Comparison of ENCODE assay signal across 9 cellular contexts in the genomic region with DNA sequence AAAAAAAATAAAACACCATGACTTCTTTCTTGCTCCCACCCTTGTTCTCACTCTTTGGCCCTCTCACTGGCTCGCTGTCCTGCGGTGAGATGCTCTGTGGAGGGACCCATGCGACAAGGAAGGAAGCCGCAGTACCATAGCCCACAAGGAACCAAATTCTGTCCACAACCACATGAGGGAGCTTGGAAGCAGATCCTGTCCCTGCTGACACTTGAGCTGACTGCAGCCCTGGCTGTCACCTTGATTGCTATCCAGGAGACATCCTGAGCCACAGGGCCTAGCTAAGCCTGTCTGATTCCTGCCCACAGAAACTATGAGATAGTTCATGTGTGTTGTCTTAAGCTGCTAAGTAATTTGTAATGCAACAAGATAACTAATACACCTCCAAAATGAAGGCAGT. TPM values are rescaled to one million over a fixed set of nuclear protein-coding genes. Genes with fewer than 3 reads are reported as not detected.
DNase-seq lines count a peak whose midpoint lies in the region; ATAC-seq, FAIRE-seq and TF ChIP-seq lines count a peak whose summit lies in the region.
"Had no signal": no experiment of that assay in that cellular context is flagged by ENCODE, and none has a peak within 500 bp of the region (broad histone marks: within the 10 kb centered on the region; RNA-seq: fewer than 3 reads in every experiment).

No MANE protein-coding gene starts in this region.

- H3K4me1 ChIP-seq in endothelial cell of umbilical vein (ENCODE audit: control insufficient read depth, extremely low read depth, insufficient read depth, low read length) = peaks cover 28% of the 10 kb centered on the region

- peak; percentile 24 for TF ChIP-seq RAD21 in neural cell (conservative IDR thresholded peaks at IDR 0.05)

- H3K36me3 Mint-ChIP-seq in activated T-cell treated with anti-CD3 and anti-CD28 coated beads, Interleukin-2, amount 50 U/mL, for 72 hours (ENCODE audit: insufficient read depth in 2 of 2) = peaks cover 0 to 1% of the 10 kb centered on the region in 2 donors
- H3K36me3 Mint-ChIP-seq: activated naive CD8-positive, alpha-beta T cell had no signal

- no peak overlapping the region for H3K27ac Mint-ChIP-seq in activated T-cell treated with anti-CD3 and anti-CD28 coated beads, Interleukin-2, amount 50 U/mL, for 72 hours
- H3K27ac Mint-ChIP-seq: activated naive CD8-positive, alpha-beta T cell had no signal

- H4K20me1 ChIP-seq in endothelial cell of umbilical vein (replicated peaks; ENCODE audit: control insufficient read depth, extremely low read depth, insufficient read depth, low read length) = no peaks in the 10 kb centered on the region
- no peaks in the 10 kb centered on the region for H4K20me1 ChIP-seq in neural cell (ENCODE audit: insufficient read depth)

- H3K9ac ChIP-seq in endothelial cell of umbilical vein (replicated peaks; ENCODE audit: extremely low read depth, insufficient read depth, low read length) (no peak overlapping the region), neural cell (ENCODE audit: low read length) (no peak overlapping the region)

- H3F3A ChIP-seq in neural cell (ENCODE audit: insufficient read depth, low read length, poor library complexity, severe bottlenecking) = no peaks in the 10 kb centered on the region

- peaks cover 38% of the 10 kb centered on the region for H3K4me1 Mint-ChIP-seq in activated T-cell treated with anti-CD3 and anti-CD28 coated beads, Interleukin-2, amount 50 U/mL, for 72 hours (ENCODE audit: low read depth)

- TF ChIP-seq EP300 in neural cell (conservative IDR thresholded peaks at IDR 0.05; ENCODE audit: poor library complexity, severe bottlenecking) = no peak

- FAIRE-seq in endothelial cell of umbilical vein (lab: Jason Lieb, UNC) = peak; percentile 71

- in situ Hi-C loops in GM13976 (cut with MboI; ENCODE audit: low sequenced_read_pairs, unreplicated experiment) = no loop called here

- H3K9me1 ChIP-seq in endothelial cell of umbilical vein (replicated peaks; ENCODE audit: control insufficient read depth, extremely low read depth, insufficient read depth, low read length) = no peaks in the 10 kb centered on the region

- H3K79me2 ChIP-seq in endothelial cell of umbilical vein (ENCODE audit: control insufficient read depth, insufficient read depth, low read length) (peaks cover 2% of the 10 kb centered on the region), neural cell (replicated peaks; ENCODE audit: insufficient read depth, low read length) (no peaks in the 10 kb centered on the region)

- peak; percentile 18 for DNase-seq in stimulated activated CD4-positive, alpha-beta T cell treated with anti-CD3 and anti-CD28 coated beads, Interleukin-4, amount 100 ng/mL, for 24 hours
- DNase-seq in stimulated activated CD4-positive, alpha-beta T cell treated with anti-CD3 and anti-CD28 coated beads, Interleukin-4, amount 100 ng/mL, for 1 hour = no peak
- DNase-seq in NCI-H2227 treated with DMSO at 0.1 percent for 48 hours (lab: John Stamatoyannopoulos, UW) (peak; percentile 9), endothelial cell of umbilical vein (ENCODE audit: low read depth, low spot score) (peak; percentile 51), GM13976 (ENCODE audit: low spot score) (no peak)
- no peak for DNase-seq in activated T-cell treated with anti-CD3 and anti-CD28 coated beads, Interleukin-2, amount 50 U/mL, for 72 hours

- peaks cover 14% of the 10 kb centered on the region for H3K27me3 Mint-ChIP-seq in activated T-cell treated with anti-CD3 and anti-CD28 coated beads, Interleukin-2, amount 50 U/mL, for 72 hours (ENCODE audit: low read depth)
- H3K27me3 Mint-ChIP-seq: activated naive CD8-positive, alpha-beta T cell had no signal

- ATAC-seq in HG03039 (IDR thresholded peaks at IDR 0.05; ENCODE audit: unreplicated experiment) = no peak
- ATAC-seq in activated T-cell treated with anti-CD3 and anti-CD28 coated beads, Interleukin-2, amount 50 U/mL, for 72 hours (replicated peaks in 1 of 2) = no peak

- POLR2A ChIA-PET in endothelial cell of umbilical vein (lab: Charles Lee) = no interaction called here

- H3K9me2 ChIP-seq in neural cell (ENCODE audit: insufficient read depth, low read length) = no peaks in the 10 kb centered on the region

- H3K9me3 Mint-ChIP-seq in activated T-cell treated with anti-CD3 and anti-CD28 coated beads, Interleukin-2, amount 50 U/mL, for 72 hours = peaks cover 0 to 2% of the 10 kb centered on the region in 2 donors

- no peaks in the 10 kb centered on the region for H3K36me3 ChIP-seq in endothelial cell of umbilical vein (ENCODE audit: control insufficient read depth in 2 of 2, extremely low read depth in 1 of 2, insufficient read depth in 2 of 2, low read length in 2 of 2)
- no peaks in the 10 kb centered on the region for H3K36me3 ChIP-seq in neural cell (ENCODE audit: insufficient read depth, low read length)

- H3K27ac ChIP-seq in endothelial cell of umbilical vein (ENCODE audit: insufficient read depth, low read depth, low read length) = no peak overlapping the region
- no peak overlapping the region for H3K27ac ChIP-seq in neural cell (ENCODE audit: low read length)

- TF ChIP-seq POLR2A in endothelial cell of umbilical vein (IDR thresholded peaks at IDR 0.05; ENCODE audit: low read depth, low read length) = no peak

- H3K9me3 ChIP-seq in endothelial cell of umbilical vein (replicated peaks; ENCODE audit: control insufficient read depth, insufficient read depth, low read length) = no peaks in the 10 kb centered on the region
- no peaks in the 10 kb centered on the region for H3K9me3 ChIP-seq in neural cell (ENCODE audit: low read length)

- dilution Hi-C loops in endothelial cell of umbilical vein (cut with MboI; ENCODE audit: extremely low pct_ligation_motif_present, low sequenced_read_pairs) = no loop called here

- H3K27me3 ChIP-seq in endothelial cell of umbilical vein (ENCODE audit: control insufficient read depth in 2 of 2, insufficient read depth in 2 of 2, low read length in 2 of 2) (no peaks in the 10 kb centered on the region), neural cell (ENCODE audit: insufficient read depth, low read depth, low read length) (peaks cover 20% of the 10 kb centered on the region)

- peak; percentile 31 to 53 for TF ChIP-seq CTCF in endothelial cell of umbilical vein (IDR thresholded peaks at IDR 0.05; ENCODE audit: extremely low read depth in 1 of 2, insufficient read depth in 1 of 2, low read depth in 1 of 2, low read length in 2 of 2)
- peak; percentile 28 for TF ChIP-seq CTCF in neural cell (IDR thresholded peaks at IDR 0.05; ENCODE audit: poor library complexity, severe bottlenecking)
- TF ChIP-seq CTCF in GM13976 (IDR thresholded peaks at IDR 0.05; ENCODE audit: borderline replicate concordance, control extremely low read depth, extremely low read depth, insufficient read depth, missing control alignments) = no peak

- CTCF ChIA-PET in endothelial cell of umbilical vein (lab: Charles Lee) = interaction anchor here (0.6 to 7.8 kb wide), 30 partner anchors 9 to 190 kb away, joined by 3 to 118 read pairs (median 5); partner anchors contain the start of genes MT1A, MT1E, MT1M and MT1X

- H3K4me3 ChIP-seq in endothelial cell of umbilical vein (replicated peaks in 1 of 3; ENCODE audit: insufficient read depth in 1 of 3, low read depth in 1 of 3, low read length in 3 of 3) (no peak overlapping the region), neural cell (ENCODE audit: low read length) (no peak overlapping the region)

- H3K4me2 ChIP-seq in endothelial cell of umbilical vein (ENCODE audit: insufficient read depth, low read length) = no peak overlapping the region
- H3K4me2 ChIP-seq in neural cell (ENCODE audit: low read length) = no peak overlapping the region

- H2AFZ ChIP-seq in endothelial cell of umbilical vein (ENCODE audit: low read depth, low read length) (no peak overlapping the region), neural cell (ENCODE audit: low read depth, low read length) (no peak overlapping the region)

- intact Hi-C loops in endothelial cell of umbilical vein (cut with micrococcal nuclease) = loop anchor here (1.0 kb wide), 1 partner anchor 99 kb away; no protein-coding TSS in a partner anchor

- no peak overlapping the region for H3K4me3 Mint-ChIP-seq in activated T-cell treated with anti-CD3 and anti-CD28 coated beads, Interleukin-2, amount 50 U/mL, for 72 hours
- H3K4me3 Mint-ChIP-seq: activated naive CD8-positive, alpha-beta T cell had no signal

- BruUV-seq in endothelial cell of umbilical vein (replicated peaks; lab: Mats Ljungman, UMichigan) = no TSS peak

RNA-seq across cellular contexts. Expression of gene MT2A, which starts 4.8 kb away (rescaled TPM):
- 1,337 and 1,517 TPM in 2 replicates for total RNA-seq in endothelial cell of umbilical vein
- polyA plus RNA-seq in endothelial cell of umbilical vein (260 and 276 TPM in 2 replicates), neural cell (not detected in 2 replicates)
- polyA plus RNA-seq in endothelial cell of umbilical vein (2011; cell fraction: cytosol; rRNA removed) = 433 and 536 TPM in 2 replicates
- 161 and 174 TPM in 2 replicates for polyA plus RNA-seq in endothelial cell of umbilical vein (2011; cell fraction: nucleus; rRNA removed)
- 4,187 and 5,829 TPM in 2 replicates for polyA plus RNA-seq in endothelial cell of umbilical vein (2012)
- polyA minus RNA-seq in endothelial cell of umbilical vein (94.1 and 153 TPM in 2 replicates), neural cell (not detected in 2 replicates)
- 123 TPM for polyA minus RNA-seq in endothelial cell of umbilical vein (2011; cell fraction: cytosol; rRNA and poly(A)+ RNA removed)
- polyA minus RNA-seq in endothelial cell of umbilical vein (2011; cell fraction: nucleus; rRNA and poly(A)+ RNA removed) = 54.8 and 79.2 TPM in 2 replicates
- 100 to 1,000 TPM; 391 to 529 TPM for total RNA-seq in activated T-cell treated with anti-CD3 and anti-CD28 coated beads, Interleukin-2, amount 50 U/mL, for 72 hours

RNA-seq across cellular contexts. Expression of gene MT3, which starts 14.3 kb away (rescaled TPM):
- not detected in 2 replicates for total RNA-seq in endothelial cell of umbilical vein
- polyA plus RNA-seq in endothelial cell of umbilical vein = 0.37 TPM in 1 of 2 replicates, not detected in the other
- polyA plus RNA-seq in endothelial cell of umbilical vein (2011; cell fraction: cytosol; rRNA removed) = 0.30 TPM in 1 of 2 replicates, not detected in the other
- not detected in 2 replicates for polyA plus RNA-seq in endothelial cell of umbilical vein (2011; cell fraction: nucleus; rRNA removed)
- 0.44 TPM in 1 of 2 replicates, not detected in the other for polyA plus RNA-seq in endothelial cell of umbilical vein (2012)
- not detected in 2 replicates for polyA minus RNA-seq in endothelial cell of umbilical vein
- not detected for polyA minus RNA-seq in endothelial cell of umbilical vein (2011; cell fraction: cytosol; rRNA and poly(A)+ RNA removed)
- polyA minus RNA-seq in endothelial cell of umbilical vein (2011; cell fraction: nucleus; rRNA and poly(A)+ RNA removed) = not detected in 2 replicates
- 1.9 and 8.2 TPM in 2 replicates for polyA plus RNA-seq in neural cell
- 1.2 TPM in 1 of 2 replicates, not detected in the other for polyA minus RNA-seq in neural cell
- 1 to 10 TPM; 3.9 to 6.8 TPM for total RNA-seq in activated T-cell treated with anti-CD3 and anti-CD28 coated beads, Interleukin-2, amount 50 U/mL, for 72 hours

RNA-seq across cellular contexts. Expression of gene MT1E, which starts 22.0 kb away (rescaled TPM):
- 201 and 346 TPM in 2 replicates for total RNA-seq in endothelial cell of umbilical vein
- polyA plus RNA-seq in endothelial cell of umbilical vein (186 and 208 TPM in 2 replicates), neural cell (not detected in 2 replicates)
- polyA plus RNA-seq in endothelial cell of umbilical vein (2011; cell fraction: cytosol; rRNA removed) = 545 and 811 TPM in 2 replicates
- 176 and 197 TPM in 2 replicates for polyA plus RNA-seq in endothelial cell of umbilical vein (2011; cell fraction: nucleus; rRNA removed)
- polyA plus RNA-seq in endothelial cell of umbilical vein (2012) = 497 and 663 TPM in 2 replicates
- polyA minus RNA-seq in endothelial cell of umbilical vein (45.8 and 61.2 TPM in 2 replicates), neural cell (not detected in 2 replicates)
- polyA minus RNA-seq in endothelial cell of umbilical vein (2011; cell fraction: cytosol; rRNA and poly(A)+ RNA removed) = 46.4 TPM
- 17.6 and 21.5 TPM in 2 replicates for polyA minus RNA-seq in endothelial cell of umbilical vein (2011; cell fraction: nucleus; rRNA and poly(A)+ RNA removed)
- total RNA-seq in activated T-cell treated with anti-CD3 and anti-CD28 coated beads, Interleukin-2, amount 50 U/mL, for 72 hours = 100 to 1,000 TPM in 1 of 2 donors, 10 to 100 TPM in 1; 94.7 to 204 TPM

RNA-seq across cellular contexts. Expression of gene MT1M, which starts 28.9 kb away (rescaled TPM):
- 1.8 and 4.6 TPM in 2 replicates for total RNA-seq in endothelial cell of umbilical vein
- polyA plus RNA-seq in endothelial cell of umbilical vein (4.1 and 4.3 TPM in 2 replicates), neural cell (not detected in 2 replicates)
- 5.6 and 6.0 TPM in 2 replicates for polyA plus RNA-seq in endothelial cell of umbilical vein (2011; cell fraction: cytosol; rRNA removed)
- 0.65 and 1.5 TPM in 2 replicates for polyA plus RNA-seq in endothelial cell of umbilical vein (2011; cell fraction: nucleus; rRNA removed)
- 2.2 and 3.2 TPM in 2 replicates for polyA plus RNA-seq in endothelial cell of umbilical vein (2012)
- polyA minus RNA-seq in endothelial cell of umbilical vein (1.4 and 1.7 TPM in 2 replicates), neural cell (not detected in 2 replicates)
- polyA minus RNA-seq in endothelial cell of umbilical vein (2011; cell fraction: cytosol; rRNA and poly(A)+ RNA removed) = not detected
- 0.58 TPM in 1 of 2 replicates, not detected in the other for polyA minus RNA-seq in endothelial cell of umbilical vein (2011; cell fraction: nucleus; rRNA and poly(A)+ RNA removed)
- under 1 TPM in 1 of 2 donors, not detected in 1; 0.91 TPM for total RNA-seq in activated T-cell treated with anti-CD3 and anti-CD28 coated beads, Interleukin-2, amount 50 U/mL, for 72 hours

RNA-seq across cellular contexts. Expression of gene MT1A, which starts 34.9 kb away (rescaled TPM):
- 5.4 and 8.4 TPM in 2 replicates for total RNA-seq in endothelial cell of umbilical vein
- polyA plus RNA-seq in endothelial cell of umbilical vein (2.3 and 6.5 TPM in 2 replicates), neural cell (not detected in 2 replicates)
- polyA plus RNA-seq in endothelial cell of umbilical vein (2011; cell fraction: cytosol; rRNA removed) = 8.9 and 15.6 TPM in 2 replicates
- polyA plus RNA-seq in endothelial cell of umbilical vein (2011; cell fraction: nucleus; rRNA removed) = 3.3 and 3.7 TPM in 2 replicates
- polyA plus RNA-seq in endothelial cell of umbilical vein (2012) = 22.0 and 29.7 TPM in 2 replicates
- polyA minus RNA-seq in endothelial cell of umbilical vein (3.8 TPM in 1 of 2 replicates, not detected in the other), neural cell (not detected in 2 replicates)
- polyA minus RNA-seq in endothelial cell of umbilical vein (2011; cell fraction: cytosol; rRNA and poly(A)+ RNA removed) = not detected
- not detected in 2 replicates for polyA minus RNA-seq in endothelial cell of umbilical vein (2011; cell fraction: nucleus; rRNA and poly(A)+ RNA removed)
- total RNA-seq in activated T-cell treated with anti-CD3 and anti-CD28 coated beads, Interleukin-2, amount 50 U/mL, for 72 hours = 1 to 10 TPM in 1 of 2 donors, under 1 TPM in 1; 0.74 to 1.5 TPM

Comparison
In these comparisons a context has a peak if more than half of its experiments do, and no peak if none do; other contexts are left out.
1. DNase-seq: peak in stimulated activated CD4-positive, alpha-beta T cell treated with anti-CD3 and anti-CD28 coated beads, Interleukin-4, amount 100 ng/mL, for 24 hours (single experiment), NCI-H2227 treated with DMSO at 0.1 percent for 48 hours (single experiment) and endothelial cell of umbilical vein (single experiment); none in stimulated activated CD4-positive, alpha-beta T cell treated with anti-CD3 and anti-CD28 coated beads, Interleukin-4, amount 100 ng/mL, for 1 hour (single experiment), GM13976 (single experiment) and activated T-cell treated with anti-CD3 and anti-CD28 coated beads, Interleukin-2, amount 50 U/mL, for 72 hours (0 of 2).